ENCODE assay signal across 8 cellular contexts in genomic region chr1:94160811-94161210, GRCh38. TPM values are rescaled to one million over a fixed set of nuclear protein-coding genes. Genes with fewer than 3 reads are reported as not detected.
DNase-seq lines count a peak whose midpoint lies in the region; ATAC-seq and TF ChIP-seq lines count a peak whose summit lies in the region.

No MANE protein-coding gene starts in this region.

- H3K4ac ChIP-seq in mesenchymal stem cell (ENCODE audit: low read depth in 1 of 2, low read length in 2 of 2) = no peak overlapping the region

- no peaks in the 10 kb centered on the region for H3K79me1 ChIP-seq in mesenchymal stem cell (replicated peaks; ENCODE audit: low read length, poor library complexity, severe bottlenecking)

- H2BK15ac ChIP-seq in mesenchymal stem cell (ENCODE audit: low read depth, poor library complexity, severe bottlenecking) = no peak overlapping the region

- in situ Hi-C loops in GM13976 (cut with MboI; ENCODE audit: low sequenced_read_pairs, unreplicated experiment) = no loop called here

- no peak overlapping the region for H3K14ac ChIP-seq in mesenchymal stem cell (ENCODE audit: low read length in 2 of 2)

- no peak overlapping the region for H2BK12ac ChIP-seq in mesenchymal stem cell (ENCODE audit: low read length in 2 of 2)

- TF ChIP-seq POLR2A in GM18505 (IDR thresholded peaks at IDR 0.05; ENCODE audit: borderline replicate concordance, extremely low read depth, insufficient read depth, insufficient read length) = no peak

- no peak overlapping the region for H3K18ac ChIP-seq in mesenchymal stem cell (ENCODE audit: low read depth in 1 of 2, low read length in 2 of 2)

- H3K4me2 ChIP-seq in mesenchymal stem cell (ENCODE audit: low read length, poor library complexity, severe bottlenecking) = no peak overlapping the region

- no peak overlapping the region for H3K23ac ChIP-seq in mesenchymal stem cell (ENCODE audit: low read length in 2 of 2)

- H2AK5ac ChIP-seq in mesenchymal stem cell (ENCODE audit: low read length, severe bottlenecking) = no peak overlapping the region

- DNase-seq in AG20443 (ENCODE audit: low spot score) (peak; percentile 74), NCI-H2227 (lab: John Stamatoyannopoulos, UW; ENCODE audit: unreplicated experiment) (peak; percentile 68), choroid plexus epithelial cell (ENCODE audit: low read depth) (peak; percentile 82), mesenchymal stem cell (peak; percentile 92), GM13976 (ENCODE audit: low spot score) (no peak)
- DNase-seq in stimulated activated naive CD4-positive, alpha-beta T cell treated with Interleukin-2 at 50 U/mL for 16 hours (lab: John Stamatoyannopoulos, UW) = no peak

- H4K91ac ChIP-seq in mesenchymal stem cell (ENCODE audit: low read length) = no peak overlapping the region

- no peak overlapping the region for H3K27ac ChIP-seq in mesenchymal stem cell (ENCODE audit: low read length, poor library complexity, severe bottlenecking)

- H3K4me3 ChIP-seq in choroid plexus epithelial cell (ENCODE audit: low read depth, low read length) (no peak overlapping the region), mesenchymal stem cell (ENCODE audit: insufficient read depth in 1 of 2, low read depth in 1 of 2, low read length in 2 of 2) (no peak overlapping the region)

- H3K9me3 ChIP-seq in mesenchymal stem cell (ENCODE audit: control insufficient read depth, low read length) = no peaks in the 10 kb centered on the region

- H4K8ac ChIP-seq in mesenchymal stem cell (ENCODE audit: low read length) = no peak overlapping the region

- ATAC-seq in HG03442 (IDR thresholded peaks at IDR 0.05; ENCODE audit: unreplicated experiment) (no peak), GM18505 (IDR thresholded peaks at IDR 0.05; ENCODE audit: unreplicated experiment) (no peak)

- peak overlapping the region; percentile 75 for H3K9ac ChIP-seq in mesenchymal stem cell (ENCODE audit: low read length)

- TF ChIP-seq CTCF in choroid plexus epithelial cell (conservative IDR thresholded peaks at IDR 0.05; ENCODE audit: low read depth, low read length) (no peak), GM13976 (IDR thresholded peaks at IDR 0.05; ENCODE audit: borderline replicate concordance, control extremely low read depth, extremely low read depth, insufficient read depth, missing control alignments) (no peak)

- no peaks in the 10 kb centered on the region for H3K27me3 ChIP-seq in mesenchymal stem cell (ENCODE audit: control insufficient read depth in 1 of 2, insufficient read depth in 1 of 2, low read length in 2 of 2)

- WGBS in mesenchymal stem cell = 16% methylated on average over 4 of the region's 4 CpGs

- no peak overlapping the region for H2BK5ac ChIP-seq in mesenchymal stem cell (ENCODE audit: low read depth, low read length, poor library complexity, severe bottlenecking)

- H3K36me3 ChIP-seq in mesenchymal stem cell (ENCODE audit: control insufficient read depth in 1 of 2, insufficient read depth in 2 of 2, low read depth in 1 of 2, low read length in 2 of 2) = no peaks in the 10 kb centered on the region

- H2BK120ac ChIP-seq in mesenchymal stem cell (ENCODE audit: low read depth, low read length) = no peak overlapping the region

- no peaks in the 10 kb centered on the region for H3K4me1 ChIP-seq in mesenchymal stem cell (ENCODE audit: control insufficient read depth, insufficient read depth, low read depth, low read length)

- H2AFZ ChIP-seq in mesenchymal stem cell (ENCODE audit: low read depth, low read length) = no peak overlapping the region

RNA-seq across cellular contexts. Expression of gene ABCA4, which starts 39.9 kb away (rescaled TPM):
- 0.12 TPM for polyA plus RNA-seq in mesenchymal stem cell (2013, experiment 1 of 2)
- 0.04 TPM for polyA plus RNA-seq in mesenchymal stem cell (2013, experiment 2 of 2)

Comparison
In these comparisons a context has a peak if more than half of its experiments do, and no peak if none do; other contexts are left out.
1. DNase-seq: peak in AG20443 (single experiment), NCI-H2227 (single experiment), choroid plexus epithelial cell (single experiment) and mesenchymal stem cell (single experiment); none in stimulated activated naive CD4-positive, alpha-beta T cell treated with Interleukin-2 at 50 U/mL for 16 hours (single experiment) and GM13976 (single experiment).